4 cellular contexts compared by ENCODE assay signal in genomic region chr20:14005996-14006395, GRCh38. TPM values are rescaled to one million over a fixed set of nuclear protein-coding genes. Genes with fewer than 3 reads are reported as not detected.
"Had no signal": no experiment of that assay in that cellular context is flagged by ENCODE, and none has a peak within 500 bp of the region (broad histone marks: within the 10 kb centered on the region; RNA-seq: fewer than 3 reads in every experiment).

No MANE protein-coding gene starts in this region.

- DNase-seq: GDM1, GF-D8 had no signal

- ATAC-seq: GM12878 had no signal

- H3K4me3 ChIP-seq: GM12878 had no signal

RNA-seq across cellular contexts. Expression of gene MACROD2, which starts 10.7 kb away (rescaled TPM):
- total RNA-seq: G401 had no signal

RNA-seq across cellular contexts. Expression of gene SEL1L2, which starts 15.6 kb away (rescaled TPM):
- total RNA-seq: G401, GM12878 had no signal
